8 cellular contexts compared by ENCODE assay signal in the genomic region with DNA sequence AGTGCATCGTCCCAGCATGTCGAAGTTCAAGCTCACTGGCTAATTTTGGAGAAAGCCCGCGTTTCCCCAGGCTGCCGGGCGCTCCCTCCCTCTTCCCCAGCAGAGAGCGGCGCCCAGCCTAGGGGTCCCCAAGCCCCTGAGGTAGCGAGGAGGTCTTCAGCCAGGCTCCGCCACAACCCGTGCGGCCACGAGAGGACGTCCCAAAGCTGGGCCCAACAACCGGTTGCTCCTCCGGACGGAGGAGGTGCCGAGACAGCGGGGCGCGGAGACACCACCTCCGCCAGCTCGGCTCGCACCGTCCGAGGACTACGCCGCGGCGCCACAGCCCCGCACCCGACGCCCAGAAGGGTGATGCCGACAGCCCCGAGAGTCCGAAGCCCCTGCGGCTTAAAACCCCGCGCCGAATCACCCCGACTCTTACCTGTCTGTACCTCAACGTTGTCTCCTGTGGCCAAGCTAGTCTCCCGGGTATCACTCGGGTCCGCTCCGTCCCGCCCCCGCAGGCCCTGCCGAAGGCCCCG. TPM values are rescaled to one million over a fixed set of nuclear protein-coding genes. Genes with fewer than 3 reads are reported as not detected.
DNase-seq lines count a peak whose midpoint lies in the region; ATAC-seq and FAIRE-seq lines count a peak whose summit lies in the region.

A gene with protein sequence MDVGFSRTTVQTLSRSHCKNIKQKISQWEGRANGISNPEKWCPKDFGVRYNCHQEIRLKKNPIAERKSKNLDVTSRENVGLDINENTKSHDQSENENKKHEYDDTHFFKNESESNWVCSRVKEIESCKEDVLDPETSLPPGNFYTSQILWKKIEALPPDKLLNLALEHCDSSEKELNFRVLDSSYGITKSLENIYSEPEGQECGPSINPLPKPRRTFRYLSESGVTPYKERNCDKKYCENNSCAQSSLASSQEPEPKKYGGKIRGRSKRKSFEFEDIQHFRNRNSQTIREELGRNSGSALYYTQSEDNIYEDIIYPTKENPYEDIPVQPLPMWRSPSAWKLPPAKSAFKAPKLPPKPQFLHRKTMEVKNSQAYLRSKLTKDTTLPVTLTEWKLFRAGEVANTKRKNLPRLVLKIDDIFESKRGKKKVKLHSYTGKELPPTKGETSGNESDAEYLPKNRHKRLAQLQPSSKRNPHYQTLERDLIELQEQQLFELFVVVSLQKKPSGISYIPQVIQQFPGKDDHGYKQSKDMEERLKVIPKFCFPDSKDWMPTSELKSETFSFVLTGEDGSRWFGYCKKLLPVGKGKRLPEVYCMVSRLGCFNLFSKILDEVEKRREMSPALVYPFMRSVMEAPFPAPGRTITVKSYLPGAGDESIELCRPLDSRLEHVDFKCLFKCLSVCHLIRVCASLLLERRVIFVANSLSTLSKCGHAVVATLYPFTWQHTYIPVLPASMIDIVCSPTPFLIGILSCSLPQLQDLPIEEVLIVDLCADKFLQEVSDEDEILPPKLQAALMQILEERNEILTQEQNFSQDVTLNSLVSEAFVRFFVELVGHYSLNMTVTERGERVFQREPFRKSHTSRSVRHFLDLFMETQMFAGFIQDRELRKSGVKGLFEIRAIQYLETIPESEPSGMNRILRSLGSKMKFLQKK (minus strand): TSS at position 488 of the 521 bp plus-strand sequence. CDS start 44,065 bp downstream, outside the sequence.

- no peaks in the 10 kb centered on the region for H3K36me3 ChIP-seq in CD8-positive, alpha-beta memory T cell (ENCODE audit: insufficient read depth, low read length)

- FAIRE-seq in GM19239 (lab: Jason Lieb, UNC), result no peak

- no peaks in the 10 kb centered on the region for H3K27me3 ChIP-seq in CD8-positive, alpha-beta memory T cell (ENCODE audit: insufficient read depth, low read length, poor library complexity, severe bottlenecking)

- peak within 1 kb of the TSS; percentile 15 for H3K27ac ChIP-seq in CD8-positive, alpha-beta memory T cell (ENCODE audit: low read depth, low read length)

- H3K9me3 Mint-ChIP-seq in CD8-positive, alpha-beta memory T cell, result no peaks in the 10 kb centered on the region
- no peaks in the 10 kb centered on the region for H3K9me3 Mint-ChIP-seq in activated naive CD8-positive, alpha-beta T cell (ENCODE audit: low read depth)

- H3K4me3 Mint-ChIP-seq in CD8-positive, alpha-beta memory T cell, result peak within 1 kb of the TSS; percentile 91 to 99 (median 95)
- peak within 1 kb of the TSS; percentile 94 for H3K4me3 Mint-ChIP-seq in activated naive CD8-positive, alpha-beta T cell

- peaks cover 4 to 17% (median 6%) of the 10 kb centered on the region in 3 donors for H3K4me1 Mint-ChIP-seq in CD8-positive, alpha-beta memory T cell
- peaks cover 13% of the 10 kb centered on the region for H3K4me1 Mint-ChIP-seq in activated naive CD8-positive, alpha-beta T cell (ENCODE audit: low read depth)

- peaks cover 2 to 28% of the 10 kb centered on the region in 2 donors for H3K27me3 Mint-ChIP-seq in CD8-positive, alpha-beta memory T cell
- peaks cover 2% of the 10 kb centered on the region for H3K27me3 Mint-ChIP-seq in activated naive CD8-positive, alpha-beta T cell

- H3K4me1 ChIP-seq in CD8-positive, alpha-beta memory T cell (ENCODE audit: insufficient read depth, low read length), result peaks cover 6% of the 10 kb centered on the region

- POLR2A ChIA-PET in CD8-positive, alpha-beta memory T cell (lab: Charles Lee), result interaction anchor here (0.6 to 1.2 kb wide), 4 partner anchors 88 to 509 kb away, joined by 3 to 4 read pairs (median 3); a partner anchor contains a TSS

- H3K4me3 ChIP-seq in CD8-positive, alpha-beta memory T cell (ENCODE audit: low read length), result peak within 1 kb of the TSS; percentile 75
- H3K4me3 ChIP-seq in iPS-18c (ENCODE audit: insufficient read depth, low read depth, low read length), result peak within 1 kb of the TSS; percentile 69

- no peak for DNase-seq in CD8-positive, alpha-beta memory T cell
- no peak for DNase-seq in stimulated activated naive CD8-positive, alpha-beta T cell treated with anti-CD3 and anti-CD28 coated beads, Interleukin-15, Interleukin-2, amounts not matched to agents 100 U/mL and 50 U/mL, for 24 hours
- DNase-seq in GM19239 (ENCODE audit: insufficient read length, low spot score) (no peak), midbrain (lab: John Stamatoyannopoulos, UW) (no peak)

- CTCF ChIA-PET in CD8-positive, alpha-beta memory T cell (lab: Charles Lee), result interaction anchor here (1.6 kb wide), 1 partner anchor 10 kb away, joined by 4 read pairs; no protein-coding TSS in a partner anchor

- peaks cover 0 to 6% (median 0%) of the 10 kb centered on the region in 3 donors for H3K36me3 Mint-ChIP-seq in CD8-positive, alpha-beta memory T cell
- H3K36me3 Mint-ChIP-seq in activated naive CD8-positive, alpha-beta T cell, result no peaks in the 10 kb centered on the region

- H3K9me3 ChIP-seq in CD8-positive, alpha-beta memory T cell (ENCODE audit: low read length), result no peaks in the 10 kb centered on the region
- peaks cover 2% of the 10 kb centered on the region for H3K9me3 ChIP-seq in iPS-18c (ENCODE audit: control insufficient read depth, insufficient read depth, low read length)

- ATAC-seq in GM19372 (IDR thresholded peaks at IDR 0.05; ENCODE audit: low read depth, unreplicated experiment) (peak; percentile 57), HG03378 (IDR thresholded peaks at IDR 0.05; ENCODE audit: unreplicated experiment) (peak; percentile 46)
- ATAC-seq in stimulated activated naive CD8-positive, alpha-beta T cell treated with anti-CD3 and anti-CD28 coated beads, Interleukin-15, Interleukin-2, amounts not matched to agents 100 U/mL and 50 U/mL, for 24 hours, result peak; percentile 73

- peak within 1 kb of the TSS; percentile 8 to 95 (median 90) for H3K27ac Mint-ChIP-seq in CD8-positive, alpha-beta memory T cell
- peak within 1 kb of the TSS; percentile 56 for H3K27ac Mint-ChIP-seq in activated naive CD8-positive, alpha-beta T cell

RNA-seq across cellular contexts. Expression of the gene that starts here (rescaled TPM):
- total RNA-seq in CD8-positive, alpha-beta memory T cell, result under 1 TPM; 0.59 to 0.75 TPM
- polyA plus RNA-seq in CD8-positive, alpha-beta memory T cell, result 0.47 TPM
